In the genomic region with DNA sequence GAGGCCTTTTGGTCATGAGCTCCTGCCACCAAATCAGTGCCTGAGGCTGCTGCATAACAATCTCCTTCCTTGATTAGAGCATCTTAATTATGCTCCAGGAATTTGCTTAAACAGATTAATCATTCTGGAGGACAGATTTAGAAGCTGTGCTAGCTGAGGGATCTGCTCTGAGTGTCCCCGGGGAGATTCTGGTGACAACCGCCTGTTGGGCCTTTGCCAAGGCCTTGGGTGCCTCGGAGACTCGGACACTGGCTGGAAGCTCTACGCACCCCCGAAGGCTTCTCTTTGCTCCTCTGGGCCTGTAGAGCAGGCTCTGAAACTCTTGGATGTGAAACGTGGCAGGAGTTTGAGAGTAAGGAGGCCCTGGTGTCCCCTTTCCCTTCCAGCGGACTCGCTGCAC, we compare ENCODE assay signal across 15 cellular contexts.
DNase-seq lines count a peak whose midpoint lies in the region; FAIRE-seq and TF ChIP-seq lines count a peak whose summit lies in the region.
"Had no signal": no experiment of that assay in that cellular context is flagged by ENCODE, and none has a peak within 500 bp of the region (broad histone marks: within the 10 kb centered on the region; RNA-seq: fewer than 3 reads in every experiment).

No MANE protein-coding gene starts in this region.

- H3K4me3 Mint-ChIP-seq in glutamatergic neuron (ENCODE audit: unreplicated experiment) (no peak overlapping the region), mesothelial cell of epicardium (no peak overlapping the region)
- H3K4me3 Mint-ChIP-seq: B cell; CD4-positive, alpha-beta memory T cell had no signal

- no peaks in the 10 kb centered on the region for H3K36me3 Mint-ChIP-seq in glutamatergic neuron (ENCODE audit: unreplicated experiment)
- no peaks in the 10 kb centered on the region for H3K36me3 Mint-ChIP-seq in mesothelial cell of epicardium
- H3K36me3 Mint-ChIP-seq: CD4-positive, alpha-beta memory T cell had no signal

- H3K9me3 Mint-ChIP-seq in glutamatergic neuron (ENCODE audit: unreplicated experiment) (peaks cover 2% of the 10 kb centered on the region), mesothelial cell of epicardium (no peaks in the 10 kb centered on the region)
- H3K9me3 Mint-ChIP-seq: CD4-positive, alpha-beta memory T cell had no signal

- H3K4me1 Mint-ChIP-seq in glutamatergic neuron (ENCODE audit: low read depth, unreplicated experiment) (peaks cover 23% of the 10 kb centered on the region), mesothelial cell of epicardium (peaks cover 22% of the 10 kb centered on the region)
- H3K4me1 Mint-ChIP-seq: B cell; CD4-positive, alpha-beta memory T cell had no signal

- TF ChIP-seq CTCF in D721Med (IDR thresholded peaks at IDR 0.05; ENCODE audit: insufficient read depth, missing control alignments) (no peak), glutamatergic neuron (IDR thresholded peaks at IDR 0.05; ENCODE audit: partially characterized antibody, unreplicated experiment) (no peak), mesothelial cell of epicardium (IDR thresholded peaks at IDR 0.05; ENCODE audit: unreplicated experiment) (no peak)

- H3K27me3 Mint-ChIP-seq in glutamatergic neuron (ENCODE audit: unreplicated experiment): peaks cover 7% of the 10 kb centered on the region
- no peaks in the 10 kb centered on the region for H3K27me3 Mint-ChIP-seq in mesothelial cell of epicardium (ENCODE audit: low read depth)

- H3K27ac Mint-ChIP-seq in glutamatergic neuron (ENCODE audit: unreplicated experiment) (peak overlapping the region; percentile 64), mesothelial cell of epicardium (no peak overlapping the region)
- H3K27ac Mint-ChIP-seq: B cell; CD4-positive, alpha-beta memory T cell had no signal

- peak; percentile 38 for FAIRE-seq in D721Med (lab: Jason Lieb, UNC)
- FAIRE-seq in RCC 7860 (lab: Jason Lieb, UNC): no peak
- FAIRE-seq: GM19239, H1 had no signal

- peak; percentile 11 to 52 for DNase-seq in NCI-H524 (lab: John Stamatoyannopoulos, UW)
- no peak for DNase-seq in NCI-H524 treated with DMSO at 0.1 percent for 48 hours (lab: John Stamatoyannopoulos, UW)
- DNase-seq in D721Med (ENCODE audit: insufficient read length, low spot score): peak; percentile 43
- DNase-seq in glutamatergic neuron: no peak
- DNase-seq in mesothelial cell of epicardium (ENCODE audit: low spot score in 2 of 2, unreplicated experiment in 2 of 2): no peak
- no peak for DNase-seq in middle frontal gyrus (ENCODE audit: extremely low spot score, low spot score)
- DNase-seq in RCC 7860 (ENCODE audit: low spot score): no peak
- DNase-seq: 8988T; CD4-positive, alpha-beta memory T cell; COR-L47; DMS53; GF-D8 had no signal

Comparison
In these comparisons a context has a peak if more than half of its experiments do, and no peak if none do; other contexts are left out.
1. DNase-seq: peak in NCI-H524 (2 of 2) and D721Med (single experiment); none in NCI-H524 treated with DMSO at 0.1 percent for 48 hours (single experiment), glutamatergic neuron (single experiment), mesothelial cell of epicardium (0 of 2), middle frontal gyrus (single experiment) and RCC 7860 (single experiment).